ENCODE assay signal across 8 cellular contexts in the genomic region with DNA sequence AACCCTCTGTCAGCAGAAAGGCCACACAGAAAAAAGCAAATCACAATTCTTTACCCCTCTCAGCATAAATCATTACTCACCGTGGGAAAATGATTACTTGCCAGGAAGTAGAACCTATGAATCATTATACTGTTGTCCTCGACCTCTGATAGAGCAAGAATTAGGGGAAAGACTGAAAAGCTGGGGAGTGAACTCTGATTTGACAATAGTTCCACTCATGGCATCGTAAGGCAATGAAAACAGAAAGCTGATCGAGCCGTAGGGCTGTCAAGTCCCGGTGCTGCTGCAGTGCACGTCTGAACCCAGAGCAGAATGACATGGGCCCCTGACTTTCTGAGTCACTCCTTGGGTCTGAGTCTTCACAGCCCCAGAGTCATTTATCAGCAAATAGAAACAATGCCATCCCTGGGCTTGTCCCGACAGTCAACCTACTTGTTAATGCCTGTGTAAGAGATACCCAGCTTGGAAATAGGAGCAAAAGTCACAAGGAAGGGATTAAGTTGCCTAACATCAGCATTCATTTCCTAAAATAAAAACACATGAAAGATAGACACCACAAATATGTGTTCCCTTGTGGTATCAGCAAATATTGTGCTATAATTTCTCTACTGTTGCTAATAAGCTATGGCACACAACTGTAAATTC.
DNase-seq lines count a peak whose midpoint lies in the region; ATAC-seq and TF ChIP-seq lines count a peak whose summit lies in the region.

No MANE protein-coding gene starts in this region.

- no peaks in the 10 kb centered on the region for H4K20me1 ChIP-seq in H9 (ENCODE audit: control insufficient read depth, insufficient read depth, insufficient read length)

- no peak overlapping the region for H3T11ph ChIP-seq in H9 (ENCODE audit: low read length)

- no peaks in the 10 kb centered on the region for H3K27me3 Mint-ChIP-seq in H9 (ENCODE audit: low read depth)

- H2BK12ac ChIP-seq in H9 (ENCODE audit: insufficient read length, low read depth, low read length), result no peak overlapping the region

- no peak overlapping the region for H3K23ac ChIP-seq in H9 (ENCODE audit: insufficient read length, low read depth, low read length)

- no peak overlapping the region for H3K4ac ChIP-seq in H9 (ENCODE audit: low read depth, low read length)

- no peak overlapping the region for H4K91ac ChIP-seq in H9 (ENCODE audit: insufficient read length, low read depth, low read length)

- H3K4me1 ChIP-seq in liver (ENCODE audit: control insufficient read depth in 4 of 4, insufficient read depth in 4 of 4, low read length in 3 of 4) (peaks cover 0 to 7% (median 1%) of the 10 kb centered on the region in 4 donors), H9 (ENCODE audit: insufficient read depth, low read length) (no peaks in the 10 kb centered on the region)

- no peaks in the 10 kb centered on the region for H3K9me3 Mint-ChIP-seq in H9

- H3K4me3 Mint-ChIP-seq in H9, result no peak overlapping the region

- peak overlapping the region in 1 of 3 experiments; percentile 41; a peak in 2 of 7 replicates for H3K27ac Mint-ChIP-seq in H9

- H2BK120ac ChIP-seq in H9 (ENCODE audit: low read depth, low read length, poor library complexity, severe bottlenecking), result no peak overlapping the region

- TF ChIP-seq CTCF in astrocyte of the cerebellum (IDR thresholded peaks at IDR 0.05; ENCODE audit: low read depth, low read length, missing control alignments) (no peak), liver (IDR thresholded peaks at IDR 0.05; ENCODE audit: low read depth, low read length, missing input control) (no peak), H9 (conservative IDR thresholded peaks at IDR 0.05) (no peak)

- ATAC-seq in GM18517 (IDR thresholded peaks at IDR 0.05; ENCODE audit: unreplicated experiment) (peak; percentile 33), HG02571 (IDR thresholded peaks at IDR 0.05; ENCODE audit: unreplicated experiment) (peak; percentile 31)

- no peaks in the 10 kb centered on the region for H3K36me3 Mint-ChIP-seq in H9 (ENCODE audit: insufficient read depth in 1 of 3, low read depth in 3 of 3)

- no peak overlapping the region for H4K5ac ChIP-seq in H9 (ENCODE audit: insufficient read length, low read depth, low read length)

- no peak overlapping the region for H2BK5ac ChIP-seq in H9 (ENCODE audit: insufficient read length, low read length)

- H4K8ac ChIP-seq in H9 (replicated peaks; ENCODE audit: insufficient read length, low read depth, low read length), result no peak overlapping the region

- peaks cover 5 to 6% of the 10 kb centered on the region in 2 experiments for H3K4me1 Mint-ChIP-seq in H9

- H3K79me1 ChIP-seq in H9 (ENCODE audit: insufficient read depth, low read depth, low read length, poor library complexity, severe bottlenecking), result no peaks in the 10 kb centered on the region

- H3K14ac ChIP-seq in H9 (ENCODE audit: insufficient read depth, low read length), result no peak overlapping the region

- no peaks in the 10 kb centered on the region for H3K36me3 ChIP-seq in liver (ENCODE audit: control insufficient read depth in 4 of 4, insufficient read depth in 3 of 4, low read depth in 1 of 4, low read length in 3 of 4)

- H3K4me2 ChIP-seq in H9 (ENCODE audit: insufficient read depth, insufficient read length, low read length), result no peak overlapping the region

- H3K18ac ChIP-seq in H9 (ENCODE audit: insufficient read length, low read depth, low read length), result no peak overlapping the region

- no peaks in the 10 kb centered on the region for H3K23me2 ChIP-seq in H9 (ENCODE audit: insufficient read length, low read depth, low read length, poor library complexity, severe bottlenecking)

- H3K27me3 ChIP-seq in liver (ENCODE audit: control insufficient read depth in 4 of 4, insufficient read depth in 4 of 4, low read length in 3 of 4) (no peaks in the 10 kb centered on the region), H9 (ENCODE audit: insufficient read depth, low read length) (no peaks in the 10 kb centered on the region; the same call in 1 of the 2 replicates)

- H3K27ac ChIP-seq in liver (ENCODE audit: low read depth in 1 of 2, low read length in 2 of 2) (peak overlapping the region; percentile 71 to 74), H9 (ENCODE audit: insufficient read length, low read depth, low read length) (no peak overlapping the region)

- H3K79me2 ChIP-seq in H9 (ENCODE audit: insufficient read depth, low read length), result no peaks in the 10 kb centered on the region

- H2BK15ac ChIP-seq in H9 (ENCODE audit: low read depth, low read length), result no peak overlapping the region

- H2BK20ac ChIP-seq in H9 (ENCODE audit: low read depth, low read length, poor library complexity, severe bottlenecking), result no peak overlapping the region

- no peak overlapping the region for H2AK5ac ChIP-seq in H9 (ENCODE audit: insufficient read length, low read length)

- H3K9ac ChIP-seq in liver (ENCODE audit: low read depth in 1 of 2, low read length in 2 of 2) (peak overlapping the region in 1 of 2 donors; percentile 45), H9 (ENCODE audit: extremely low read depth, insufficient read length, low read length) (no peak overlapping the region)

- in situ Hi-C loops in astrocyte of the cerebellum (cut with HindIII; ENCODE audit: low sequenced_read_pairs), result no loop called here

- H3K56ac ChIP-seq in H9 (ENCODE audit: insufficient read length, low read depth, low read length), result no peak overlapping the region

- H2AFZ ChIP-seq in H9 (ENCODE audit: low read length), result no peak overlapping the region

- TF ChIP-seq RAD21 in liver (IDR thresholded peaks at IDR 0.05), result peak in 1 of 2 donors; percentile 5

- H3K9me3 ChIP-seq in liver (ENCODE audit: control insufficient read depth in 4 of 4, low read length in 3 of 4) (no peaks in the 10 kb centered on the region), H9 (ENCODE audit: control insufficient read depth, low read depth, low read length) (no peaks in the 10 kb centered on the region)

- 39% methylated on average over 8 of the region's 8 CpGs for WGBS in liver
- no CpG with 5 or more reads among the region's 8 CpGs for WGBS in H9 (ENCODE audit: extremely low coverage, insufficient read length, low lambda C conversion rate)

- DNase-seq in NCI-H2227 treated with DMSO at 0.1 percent for 48 hours (lab: John Stamatoyannopoulos, UW) (peak; percentile 21), astrocyte of the cerebellum (ENCODE audit: low read depth) (peak; percentile 78), H9 (no peak), NCI-H345 treated with DMSO at 0.1 percent for 48 hours (lab: John Stamatoyannopoulos, UW; ENCODE audit: unreplicated experiment) (no peak)
- DNase-seq in stimulated activated CD8-positive, alpha-beta memory T cell treated with anti-CD3 and anti-CD28 coated beads, Interleukin-15, amount 100 ng/mL, for 48 hours (ENCODE audit: low read depth in 2 of 2), result peak; percentile 12 to 45

- no peak overlapping the region for H3K4me3 ChIP-seq in astrocyte of the cerebellum (ENCODE audit: low read depth, low read length)
- peak overlapping the region in 1 of 3 donors; percentile 23 for H3K4me3 ChIP-seq in liver (ENCODE audit: low read depth in 1 of 3, low read length in 3 of 3)

TF ChIP-seq in liver, 16 proteins besides CTCF, POLR2A, EP300 and RAD21 (continues in another document):
- TF ChIP-seq TAF1 (conservative IDR thresholded peaks at IDR 0.05) (no peak), JUND (IDR thresholded peaks at IDR 0.05) (peak in 1 of 2 donors; percentile 36), HNF4A (conservative IDR thresholded peaks at IDR 0.05) (peak in 1 of 2 donors; percentile 10), FOXA2 (IDR thresholded peaks at IDR 0.05) (no peak), GABPA (IDR thresholded peaks at IDR 0.05 in 1 of 2, conservative IDR thresholded peaks at IDR 0.05 in 1 of 2) (no peak), SP1 (IDR thresholded peaks at IDR 0.05) (no peak), EGR1 (IDR thresholded peaks at IDR 0.05; ENCODE audit: low read depth in 2 of 2) (no peak), FOXA1 (IDR thresholded peaks at IDR 0.05) (no peak), NR2F2 (IDR thresholded peaks at IDR 0.05) (no peak), ATF3 (IDR thresholded peaks at IDR 0.05) (no peak), RXRA (IDR thresholded peaks at IDR 0.05) (peak in 1 of 2 donors; percentile 28), YY1 (IDR thresholded peaks at IDR 0.05) (no peak)
- TF ChIP-seq, protein P1, sequence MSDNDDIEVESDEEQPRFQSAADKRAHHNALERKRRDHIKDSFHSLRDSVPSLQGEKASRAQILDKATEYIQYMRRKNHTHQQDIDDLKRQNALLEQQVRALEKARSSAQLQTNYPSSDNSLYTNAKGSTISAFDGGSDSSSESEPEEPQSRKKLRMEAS (IDR thresholded peaks at IDR 0.05), result no peak
- TF ChIP-seq, protein P2, sequence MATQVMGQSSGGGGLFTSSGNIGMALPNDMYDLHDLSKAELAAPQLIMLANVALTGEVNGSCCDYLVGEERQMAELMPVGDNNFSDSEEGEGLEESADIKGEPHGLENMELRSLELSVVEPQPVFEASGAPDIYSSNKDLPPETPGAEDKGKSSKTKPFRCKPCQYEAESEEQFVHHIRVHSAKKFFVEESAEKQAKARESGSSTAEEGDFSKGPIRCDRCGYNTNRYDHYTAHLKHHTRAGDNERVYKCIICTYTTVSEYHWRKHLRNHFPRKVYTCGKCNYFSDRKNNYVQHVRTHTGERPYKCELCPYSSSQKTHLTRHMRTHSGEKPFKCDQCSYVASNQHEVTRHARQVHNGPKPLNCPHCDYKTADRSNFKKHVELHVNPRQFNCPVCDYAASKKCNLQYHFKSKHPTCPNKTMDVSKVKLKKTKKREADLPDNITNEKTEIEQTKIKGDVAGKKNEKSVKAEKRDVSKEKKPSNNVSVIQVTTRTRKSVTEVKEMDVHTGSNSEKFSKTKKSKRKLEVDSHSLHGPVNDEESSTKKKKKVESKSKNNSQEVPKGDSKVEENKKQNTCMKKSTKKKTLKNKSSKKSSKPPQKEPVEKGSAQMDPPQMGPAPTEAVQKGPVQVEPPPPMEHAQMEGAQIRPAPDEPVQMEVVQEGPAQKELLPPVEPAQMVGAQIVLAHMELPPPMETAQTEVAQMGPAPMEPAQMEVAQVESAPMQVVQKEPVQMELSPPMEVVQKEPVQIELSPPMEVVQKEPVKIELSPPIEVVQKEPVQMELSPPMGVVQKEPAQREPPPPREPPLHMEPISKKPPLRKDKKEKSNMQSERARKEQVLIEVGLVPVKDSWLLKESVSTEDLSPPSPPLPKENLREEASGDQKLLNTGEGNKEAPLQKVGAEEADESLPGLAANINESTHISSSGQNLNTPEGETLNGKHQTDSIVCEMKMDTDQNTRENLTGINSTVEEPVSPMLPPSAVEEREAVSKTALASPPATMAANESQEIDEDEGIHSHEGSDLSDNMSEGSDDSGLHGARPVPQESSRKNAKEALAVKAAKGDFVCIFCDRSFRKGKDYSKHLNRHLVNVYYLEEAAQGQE (IDR thresholded peaks at IDR 0.05), result no peak

Comparison
In these comparisons a context has a peak if more than half of its experiments do, and no peak if none do; other contexts are left out.
1. DNase-seq: peak in NCI-H2227 treated with DMSO at 0.1 percent for 48 hours (single experiment), astrocyte of the cerebellum (single experiment) and stimulated activated CD8-positive, alpha-beta memory T cell treated with anti-CD3 and anti-CD28 coated beads, Interleukin-15, amount 100 ng/mL, for 48 hours (2 of 2); none in H9 (single experiment) and NCI-H345 treated with DMSO at 0.1 percent for 48 hours (single experiment).